ENCODE assay signal across 17 cellular contexts in genomic region chr11:70332567-70332966, GRCh38.
"Had no signal": no experiment of that assay in that cellular context is flagged by ENCODE, and none has a peak within 500 bp of the region (broad histone marks: within the 10 kb centered on the region; RNA-seq: fewer than 3 reads in every experiment).

No MANE protein-coding gene starts in this region.

- H3K27me3 ChIP-seq: esophagus squamous epithelium, foreskin keratinocyte, hepatocyte, neural progenitor cell, ovary, tibial artery, upper lobe of left lung, uterus had no signal

- H3K27me3 Mint-ChIP-seq: dendritic cell treated with granulocyte-macrophage colony-stimulating factor and Interleukin-4, amounts not matched to agents 40 ng/mL and 50 ng/mL, for 4 days; natural killer cell treated with Interleukin-12 subunit alpha and Interleukin-12 subunit beta and Interleukin-15 and Interleukin-18, amount 100 ng/mL, for 72 hours had no signal

- ATAC-seq: foreskin keratinocyte; left lobe of liver; natural killer cell treated with Interleukin-12 subunit alpha and Interleukin-12 subunit beta and Interleukin-15 and Interleukin-18, amount 100 ng/mL, for 72 hours; right cardiac atrium had no signal

- H3K27ac ChIP-seq: esophagus squamous epithelium, foreskin keratinocyte, hepatocyte, neural progenitor cell, ovary, tibial artery, upper lobe of left lung had no signal

- H3K27ac Mint-ChIP-seq: dendritic cell treated with granulocyte-macrophage colony-stimulating factor and Interleukin-4, amounts not matched to agents 40 ng/mL and 50 ng/mL, for 4 days; natural killer cell treated with Interleukin-12 subunit alpha and Interleukin-12 subunit beta and Interleukin-15 and Interleukin-18, amount 100 ng/mL, for 72 hours; neural progenitor cell had no signal

- H3K9me3 Mint-ChIP-seq: dendritic cell treated with granulocyte-macrophage colony-stimulating factor and Interleukin-4, amounts not matched to agents 40 ng/mL and 50 ng/mL, for 4 days; natural killer cell treated with Interleukin-12 subunit alpha and Interleukin-12 subunit beta and Interleukin-15 and Interleukin-18, amount 100 ng/mL, for 72 hours; neural progenitor cell had no signal

- H3K4me1 Mint-ChIP-seq: neural progenitor cell had no signal

- H3K4me3 Mint-ChIP-seq: dendritic cell treated with granulocyte-macrophage colony-stimulating factor and Interleukin-4, amounts not matched to agents 40 ng/mL and 50 ng/mL, for 4 days; natural killer cell treated with Interleukin-12 subunit alpha and Interleukin-12 subunit beta and Interleukin-15 and Interleukin-18, amount 100 ng/mL, for 72 hours; neural progenitor cell had no signal

- DNase-seq: esophagus squamous epithelium; foreskin keratinocyte; midbrain; ovary; right cardiac atrium; small intestine; stimulated activated CD4-positive, alpha-beta T cell treated with anti-CD3 and anti-CD28 coated beads, Interleukin-2, amount 100 ng/mL, for 48 hours; stimulated activated naive CD4-positive, alpha-beta T cell treated with Interleukin-2 at 50 U/mL for 16 hours; tibial artery had no signal

- H3K4me3 ChIP-seq: esophagus squamous epithelium, hepatocyte, lung, neural progenitor cell, ovary, tibial artery, upper lobe of left lung, uterus had no signal
